Comparison of ENCODE assay signal across 11 cellular contexts in the genomic region with DNA sequence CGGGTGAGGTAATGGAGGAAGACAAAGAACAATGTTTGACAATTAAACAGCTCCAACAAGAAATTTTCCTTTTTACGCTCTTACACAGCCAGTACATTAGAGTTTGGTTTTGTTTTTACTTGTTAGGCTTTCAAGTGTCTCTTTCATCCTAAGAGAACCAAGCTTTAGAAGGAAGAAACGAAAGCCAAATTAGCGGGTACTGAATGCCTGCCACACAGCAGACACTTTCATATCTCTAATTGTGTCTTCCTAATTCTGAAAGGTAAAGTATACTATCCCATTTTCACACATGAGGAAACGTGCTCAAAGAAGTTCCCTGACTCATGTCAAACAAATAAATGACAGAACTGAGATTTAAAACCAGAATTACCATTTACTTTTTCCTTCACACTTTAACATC.
DNase-seq lines count a peak whose midpoint lies in the region; ATAC-seq and TF ChIP-seq lines count a peak whose summit lies in the region.
"Had no signal": no experiment of that assay in that cellular context is flagged by ENCODE, and none has a peak within 500 bp of the region (broad histone marks: within the 10 kb centered on the region; RNA-seq: fewer than 3 reads in every experiment).

No MANE protein-coding gene starts in this region.

- H3K4me3 ChIP-seq in WERI-Rb-1 (ENCODE audit: low read depth, low read length), result no peak overlapping the region
- H3K4me3 ChIP-seq: BLaER1 treated with 17β-estradiol and CSF1 and Interleukin-3, amounts not matched to agents 10 nM and 100 nM; heart left ventricle had no signal

- CTCF ChIA-PET in CD4-positive, alpha-beta T cell (lab: Charles Lee), result interaction anchor here (2.0 kb wide), 1 partner anchor 13 kb away, joined by 5 read pairs; no protein-coding TSS in a partner anchor
- CTCF ChIA-PET in T-cell (lab: Charles Lee) (interaction anchor here (0.6 to 2.3 kb wide), 5 partner anchors 23 to 69 kb away, joined by 3 to 6 read pairs (median 4); no protein-coding TSS in a partner anchor), RWPE1 (lab: Yijun Ruan, JAX) (no interaction called here)

- peak; percentile 59 for ATAC-seq in CD4-positive, alpha-beta T cell (ENCODE audit: poor library complexity)
- ATAC-seq in GM19035 (IDR thresholded peaks at IDR 0.05; ENCODE audit: unreplicated experiment), result peak; percentile 73
- peak; percentile 84 for ATAC-seq in HG02885 (IDR thresholded peaks at IDR 0.05; ENCODE audit: poor library complexity, unreplicated experiment)
- peak; percentile 33 to 81 (median 41) for ATAC-seq in T-cell (replicated peaks in 1 of 4)
- no peak for ATAC-seq in Right ventricle myocardium superior (ENCODE audit: poor library complexity)
- ATAC-seq: heart left ventricle had no signal

- peak overlapping the region; percentile 29 for H3K27ac ChIP-seq in CD4-positive, alpha-beta T cell (ENCODE audit: low read depth, low read length)
- H3K27ac ChIP-seq in RWPE1 (no peak overlapping the region), WERI-Rb-1 (no peak overlapping the region)
- H3K27ac ChIP-seq: BLaER1 treated with 17β-estradiol and CSF1 and Interleukin-3, amounts not matched to agents 10 nM and 100 nM; heart left ventricle had no signal

- H3K36me3 ChIP-seq in WERI-Rb-1, result peaks cover 7% of the 10 kb centered on the region; the same call in 1 of the 2 replicates

- no peak for TF ChIP-seq CTCF in CD4-positive, alpha-beta T cell (IDR thresholded peaks at IDR 0.05)
- TF ChIP-seq CTCF in RWPE1 (conservative IDR thresholded peaks at IDR 0.05; ENCODE audit: low read depth), result no peak
- TF ChIP-seq CTCF in GM20000 (IDR thresholded peaks at IDR 0.05; ENCODE audit: extremely low read depth, missing control alignments), result no peak
- no peak for TF ChIP-seq CTCF in WERI-Rb-1 (IDR thresholded peaks at IDR 0.05; ENCODE audit: low read depth, low read length)

- peaks cover 72% of the 10 kb centered on the region for H3K4me1 Mint-ChIP-seq in CD4-positive, alpha-beta T cell (ENCODE audit: low read depth)
- H3K4me1 Mint-ChIP-seq in T-cell, result peaks cover 53 to 60% (median 57%) of the 10 kb centered on the region in 3 donors

- POLR2A ChIA-PET in CD4-positive, alpha-beta T cell (lab: Charles Lee), result interaction anchor here (1.2 to 5.6 kb wide), 6 partner anchors 9 to 65 kb away, joined by 3 to 49 read pairs (median 10); a partner anchor contains a TSS
- POLR2A ChIA-PET in T-cell (lab: Charles Lee), result interaction anchor here (0.6 to 2.5 kb wide), 5 partner anchors 12 to 807 kb away, joined by 3 to 13 read pairs (median 4); no protein-coding TSS in a partner anchor
- POLR2A ChIA-PET in RWPE1 (lab: Yijun Ruan, JAX; ENCODE audit: low non-redundant PET), result no interaction called here

- H3K36me3 Mint-ChIP-seq in CD4-positive, alpha-beta T cell (ENCODE audit: low read depth), result peaks cover 65% of the 10 kb centered on the region
- peaks cover 41% of the 10 kb centered on the region for H3K36me3 Mint-ChIP-seq in T-cell

- H3K27ac Mint-ChIP-seq in CD4-positive, alpha-beta T cell, result peak overlapping the region; percentile 17
- peak overlapping the region; percentile 17 to 75 for H3K27ac Mint-ChIP-seq in T-cell

- no peaks in the 10 kb centered on the region for H3K27me3 Mint-ChIP-seq in CD4-positive, alpha-beta T cell
- H3K27me3 Mint-ChIP-seq in T-cell, result no peaks in the 10 kb centered on the region

- DNase-seq in CD4-positive, alpha-beta T cell, result no peak
- DNase-seq in T-cell, result no peak
- no peak for DNase-seq in Right ventricle myocardium superior
- DNase-seq in RWPE1 (ENCODE audit: low spot score), result no peak
- DNase-seq in GM20000 (ENCODE audit: low spot score), result no peak
- DNase-seq in WERI-Rb-1, result no peak
- DNase-seq: heart left ventricle, NCI-H1436 had no signal

- peak overlapping the region; percentile 68 for H3K4me3 Mint-ChIP-seq in CD4-positive, alpha-beta T cell
- peak overlapping the region in 1 of 3 donors; percentile 38 for H3K4me3 Mint-ChIP-seq in T-cell

- H3K27me3 ChIP-seq in CD4-positive, alpha-beta T cell (ENCODE audit: control insufficient read depth, insufficient read depth, low read length), result no peaks in the 10 kb centered on the region
- no peaks in the 10 kb centered on the region for H3K27me3 ChIP-seq in WERI-Rb-1 (ENCODE audit: insufficient read depth, low read depth, severe bottlenecking)
- H3K27me3 ChIP-seq: BLaER1 treated with 17β-estradiol and CSF1 and Interleukin-3, amounts not matched to agents 10 nM and 100 nM; heart left ventricle had no signal

- intact Hi-C loops in CD4-positive, alpha-beta T cell (cut with DNase I, micrococcal nuclease), result no loop called here
- intact Hi-C loops in Right ventricle myocardium superior (cut with DNase I), result no loop called here

- H3K9me3 ChIP-seq in CD4-positive, alpha-beta T cell (ENCODE audit: control insufficient read depth, low read length), result peaks cover 10% of the 10 kb centered on the region
- H3K9me3 ChIP-seq in WERI-Rb-1 (ENCODE audit: severe bottlenecking), result no peaks in the 10 kb centered on the region

- peaks cover 7% of the 10 kb centered on the region for H3K9me3 Mint-ChIP-seq in CD4-positive, alpha-beta T cell
- peaks cover 8 to 10% (median 8%) of the 10 kb centered on the region in 3 donors for H3K9me3 Mint-ChIP-seq in T-cell
